Comparison of ENCODE assay signal across 21 cellular contexts in the genomic region with DNA sequence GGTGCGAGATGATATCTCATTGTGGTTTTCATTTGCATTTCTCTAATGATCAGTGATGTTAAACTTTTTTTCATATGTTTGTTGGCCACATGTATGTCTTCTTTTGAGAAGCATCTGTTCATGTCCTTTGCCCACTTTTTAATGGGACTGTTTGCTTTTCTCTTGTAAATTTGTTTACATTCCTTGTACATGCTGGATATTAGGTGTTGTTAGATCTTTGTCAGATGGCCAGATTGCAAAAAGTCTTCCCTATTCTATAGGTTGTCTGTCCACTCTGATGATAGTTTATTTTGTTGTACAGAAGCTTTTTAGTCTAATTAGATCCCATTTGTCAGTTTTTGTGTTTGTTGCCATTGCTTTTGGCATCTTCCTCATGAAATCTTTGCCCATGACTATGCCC.
DNase-seq lines count a peak whose midpoint lies in the region; ATAC-seq and TF ChIP-seq lines count a peak whose summit lies in the region.
"Had no signal": no experiment of that assay in that cellular context is flagged by ENCODE, and none has a peak within 500 bp of the region (broad histone marks: within the 10 kb centered on the region; RNA-seq: fewer than 3 reads in every experiment).

No MANE protein-coding gene starts in this region.

- H3K36me3 ChIP-seq in BLaER1 (peaks cover 18% of the 10 kb centered on the region), OCI-LY7 (ENCODE audit: insufficient read depth, low read length) (no peaks in the 10 kb centered on the region)

- no peaks in the 10 kb centered on the region for H3K79me2 ChIP-seq in OCI-LY7 (ENCODE audit: insufficient read depth, low read depth, low read length)

- TF ChIP-seq CTCF in VCaP (conservative IDR thresholded peaks at IDR 0.05) (no peak), fibroblast of villous mesenchyme (IDR thresholded peaks at IDR 0.05; ENCODE audit: insufficient read depth, low read depth, low read length) (no peak), coronary artery (IDR thresholded peaks at IDR 0.05) (no peak), OCI-LY7 (conservative IDR thresholded peaks at IDR 0.05; ENCODE audit: low read length) (no peak)

- H3K27ac ChIP-seq in BLaER1 (no peak overlapping the region), VCaP (peak overlapping the region; percentile 18; the same call in 1 of the 2 replicates), coronary artery (no peak overlapping the region), OCI-LY7 (ENCODE audit: low read depth, low read length, poor library complexity, severe bottlenecking) (no peak overlapping the region), caudate nucleus (ENCODE audit: low read depth, low read length) (no peak overlapping the region)
- H3K27ac ChIP-seq: A549 had no signal

- POLR2A ChIA-PET in OCI-LY7 (lab: Charles Lee): no interaction called here

- no peaks in the 10 kb centered on the region for H3K9me2 ChIP-seq in OCI-LY7 (ENCODE audit: insufficient read depth, low read length)

- H3K9ac ChIP-seq in BLaER1: no peak overlapping the region

- no peak for ATAC-seq in HG03135 (IDR thresholded peaks at IDR 0.05; ENCODE audit: unreplicated experiment)
- ATAC-seq: A549, GM12878 had no signal

- no TSS peak for BruUV-seq in OCI-LY7 (replicated peaks; lab: Mats Ljungman, UMichigan)

- H3K27me3 ChIP-seq in BLaER1: no peaks in the 10 kb centered on the region

- peaks cover 9% of the 10 kb centered on the region for H3K9me3 ChIP-seq in BLaER1
- no peaks in the 10 kb centered on the region for H3K9me3 ChIP-seq in OCI-LY7 (ENCODE audit: low read length)
- H3K9me3 ChIP-seq: A549 had no signal

- CTCF ChIA-PET in OCI-LY7 (lab: Charles Lee; ENCODE audit: unreplicated experiment): no interaction called here

- H3K4me1 ChIP-seq in BLaER1: peaks cover 7% of the 10 kb centered on the region
- H3K4me1 ChIP-seq in OCI-LY7 (ENCODE audit: insufficient read depth, low read length, poor library complexity, severe bottlenecking): no peaks in the 10 kb centered on the region
- H3K4me1 ChIP-seq: A549 had no signal

- peak; percentile 2 for DNase-seq in fibroblast of villous mesenchyme (ENCODE audit: low read depth)
- DNase-seq in coronary artery (ENCODE audit: low spot score): no peak
- no peak for DNase-seq in OCI-LY7 (ENCODE audit: low spot score)
- DNase-seq in caudate nucleus (lab: John Stamatoyannopoulos, UW): no peak
- DNase-seq: AML-193; C1 segment of cervical spinal cord; CD4-positive, alpha-beta memory T cell; CD4-positive, CD25-positive, alpha-beta regulatory T cell; CD8-positive, alpha-beta memory T cell; COR-L47; DMS 273 treated with DMSO at 0.1 percent for 48 hours; DMS153; DMS53; DMS79; DND-41; GF-D8 had no signal

- H3K4me2 ChIP-seq in BLaER1: peak overlapping the region; percentile 40; the same call in 1 of the 2 replicates
- no peak overlapping the region for H3K4me2 ChIP-seq in OCI-LY7 (ENCODE audit: low read length)
- H3K4me2 ChIP-seq: A549 had no signal

- H2AFZ ChIP-seq in OCI-LY7 (ENCODE audit: low read length): no peak overlapping the region

- H4K20me1 ChIP-seq in BLaER1 (no peaks in the 10 kb centered on the region), OCI-LY7 (ENCODE audit: insufficient read depth, low read length) (no peaks in the 10 kb centered on the region)

- intact Hi-C loops in OCI-LY7 (cut with micrococcal nuclease; ENCODE audit: unreplicated experiment): no loop called here

- no peak overlapping the region for H3K4me3 ChIP-seq in BLaER1
- no peak overlapping the region for H3K4me3 ChIP-seq in fibroblast of villous mesenchyme (ENCODE audit: low read depth, low read length)
- no peak overlapping the region for H3K4me3 ChIP-seq in coronary artery
- H3K4me3 ChIP-seq in OCI-LY7 (ENCODE audit: low read depth, low read length, poor library complexity, severe bottlenecking): no peak overlapping the region
- H3K4me3 ChIP-seq: A549, GM12878 had no signal
